14 cellular contexts compared by ENCODE assay signal in genomic region chr12:70722584-70723343, GRCh38.
DNase-seq lines count a peak whose midpoint lies in the region; ATAC-seq, FAIRE-seq and TF ChIP-seq lines count a peak whose summit lies in the region.
"Had no signal": no experiment of that assay in that cellular context is flagged by ENCODE, and none has a peak within 500 bp of the region (broad histone marks: within the 10 kb centered on the region; RNA-seq: fewer than 3 reads in every experiment).

No MANE protein-coding gene starts in this region.

- TF ChIP-seq POLR2A in gastrocnemius medialis (IDR thresholded peaks at IDR 0.05) (no peak), GM12892 (IDR thresholded peaks at IDR 0.05; ENCODE audit: low read depth, low read length) (no peak)

- H3K36me3 ChIP-seq in gastrocnemius medialis (no peaks in the 10 kb centered on the region), small intestine (ENCODE audit: control insufficient read depth in 2 of 2, insufficient read depth in 2 of 2, low read length in 2 of 2) (no peaks in the 10 kb centered on the region)
- H3K36me3 ChIP-seq: adrenal gland, ovary, thoracic aorta had no signal

- FAIRE-seq in small intestine (lab: Jason Lieb, UNC) = no peak
- no peak for FAIRE-seq in GM12892 (lab: Jason Lieb, UNC)
- FAIRE-seq: A549, keratinocyte had no signal

- no peak overlapping the region for H3K4me3 ChIP-seq in fibroblast of pulmonary artery (replicated peaks; ENCODE audit: low read depth, low read length)
- no peak overlapping the region for H3K4me3 ChIP-seq in gastrocnemius medialis
- H3K4me3 ChIP-seq in small intestine (ENCODE audit: low read depth in 1 of 2, low read length in 2 of 2) = no peak overlapping the region
- H3K4me3 ChIP-seq: A549, adrenal gland, ovary, thoracic aorta had no signal

- WGBS in small intestine, 3 donors = 56 to 76% (median 61%) methylated on average over 6 of the region's 6 CpGs

- DNase-seq in NCI-H748 (lab: John Stamatoyannopoulos, UW; ENCODE audit: unreplicated experiment) = peak; percentile 10
- no peak for DNase-seq in NCI-H748 treated with DMSO at 0.1 percent for 48 hours (lab: John Stamatoyannopoulos, UW)
- DNase-seq in OCI-M1 (lab: John Stamatoyannopoulos, UW) = peak; percentile 72
- DNase-seq in fibroblast of pulmonary artery (ENCODE audit: low read depth) = peak; percentile 75
- DNase-seq in gastrocnemius medialis = no peak
- DNase-seq in dedifferentiated amniotic fluid mesenchymal stem cell (ENCODE audit: extremely low spot score) = no peak
- DNase-seq in small intestine = no peak
- DNase-seq in GM12892 (ENCODE audit: insufficient read length) = no peak
- DNase-seq: NCI-H510A, ovary had no signal

- no peaks in the 10 kb centered on the region for H3K27me3 ChIP-seq in gastrocnemius medialis
- H3K27me3 ChIP-seq in small intestine (ENCODE audit: control insufficient read depth in 2 of 2, insufficient read depth in 2 of 2, low read length in 2 of 2) = no peaks in the 10 kb centered on the region
- H3K27me3 ChIP-seq: adrenal gland, ovary had no signal

- TF ChIP-seq CTCF in fibroblast of pulmonary artery (IDR thresholded peaks at IDR 0.05; ENCODE audit: low read length, missing control alignments) = no peak
- no peak for TF ChIP-seq CTCF in gastrocnemius medialis (IDR thresholded peaks at IDR 0.05 in 4 of 5, conservative IDR thresholded peaks at IDR 0.05 in 1 of 5)

- in situ Hi-C loops in gastrocnemius medialis (cut with MboI; ENCODE audit: low sequenced_read_pairs in 4 of 4) = loop anchor here in 2 of 4 donors (10.0 kb wide), 2 partner anchors 138 to 838 kb away; no protein-coding TSS in a partner anchor

- H3K9me3 ChIP-seq in gastrocnemius medialis (no peaks in the 10 kb centered on the region), small intestine (ENCODE audit: control insufficient read depth, low read depth) (no peaks in the 10 kb centered on the region)
- H3K9me3 ChIP-seq: A549, adrenal gland, ovary, thoracic aorta had no signal

- H3K27ac ChIP-seq in gastrocnemius medialis = peak overlapping the region; percentile 46 to 68 (median 56)
- H3K27ac ChIP-seq in small intestine (ENCODE audit: low read depth in 1 of 2, low read length in 1 of 2) = peak overlapping the region in 1 of 2 donors; percentile 24
- H3K27ac ChIP-seq: A549, ovary, thoracic aorta had no signal

- peak in 1 of 2 donors; percentile 40 for ATAC-seq in gastrocnemius medialis
- ATAC-seq: A549 had no signal

- H3K4me1 ChIP-seq in gastrocnemius medialis (peaks cover 0 to 6% of the 10 kb centered on the region in 2 donors), small intestine (ENCODE audit: control insufficient read depth in 2 of 2, insufficient read depth in 1 of 2, low read depth in 1 of 2, low read length in 1 of 2) (no peaks in the 10 kb centered on the region)
- H3K4me1 ChIP-seq: A549, adrenal gland had no signal

- intact Hi-C loops in gastrocnemius medialis (cut with DNase I; ENCODE audit: low total_unique reads) = loop anchor here (5.0 kb wide), 1 partner anchor 840 kb away; no protein-coding TSS in a partner anchor

Comparison
In these comparisons a context has a peak if more than half of its experiments do, and no peak if none do; other contexts are left out.
1. DNase-seq: peak in NCI-H748 (single experiment), OCI-M1 (single experiment) and fibroblast of pulmonary artery (single experiment); none in NCI-H748 treated with DMSO at 0.1 percent for 48 hours (single experiment), gastrocnemius medialis (0 of 2), dedifferentiated amniotic fluid mesenchymal stem cell (single experiment), small intestine (single experiment) and GM12892 (single experiment).